8 cellular contexts compared by ENCODE assay signal in genomic region chr14:24113801-24114535, GRCh38. TPM values are rescaled to one million over a fixed set of nuclear protein-coding genes. Genes with fewer than 3 reads are reported as not detected.
DNase-seq lines count a peak whose midpoint lies in the region; ATAC-seq and TF ChIP-seq lines count a peak whose summit lies in the region.

No MANE protein-coding gene starts in this region.

- H3K9me3 ChIP-seq in SK-N-SH (no peaks in the 10 kb centered on the region), thymus (ENCODE audit: control insufficient read depth) (no peaks in the 10 kb centered on the region)

- peak overlapping the region; percentile 90 for H3K4me2 ChIP-seq in SK-N-SH

- H3K27ac Mint-ChIP-seq in activated naive CD4-positive, alpha-beta T cell treated with anti-CD3 and anti-CD28 coated beads, Interleukin-2, amount 50 U/mL, for 72 hours, result peak overlapping the region; percentile 99
- H3K27ac Mint-ChIP-seq in osteocyte (ENCODE audit: unreplicated experiment), result peak overlapping the region; percentile 99

- H3K9me2 ChIP-seq in SK-N-SH, result no peaks in the 10 kb centered on the region

- no peaks in the 10 kb centered on the region for H4K20me1 ChIP-seq in SK-N-SH (ENCODE audit: insufficient read depth)

- intact Hi-C loops in Right ventricle myocardium inferior (cut with DNase I), result loop anchor here (1.0 kb wide), 3 partner anchors 17 to 47 kb away; partner anchors contain the start of genes IRF9 and RNF31

- H3K9me3 Mint-ChIP-seq in activated naive CD4-positive, alpha-beta T cell treated with anti-CD3 and anti-CD28 coated beads, Interleukin-2, amount 50 U/mL, for 72 hours, result no peaks in the 10 kb centered on the region
- H3K9me3 Mint-ChIP-seq in osteocyte (ENCODE audit: unreplicated experiment), result no peaks in the 10 kb centered on the region

- H3K4me3 Mint-ChIP-seq in osteocyte (ENCODE audit: unreplicated experiment), result peak overlapping the region; percentile 95

- ATAC-seq in activated naive CD4-positive, alpha-beta T cell treated with anti-CD3 and anti-CD28 coated beads, Interleukin-2, amount 50 U/mL, for 72 hours, result peak; percentile 44 to 58
- ATAC-seq in Right ventricle myocardium inferior, result peak; percentile 53

- CTCF ChIA-PET in HEK293T (lab: Yijun Ruan, JAX), result interaction anchor here (0.6 to 3.9 kb wide), 6 partner anchors 20 to 323 kb away, joined by 3 to 30 read pairs (median 4); partner anchors contain the start of genes IRF9, PCK2 and RNF31
- CTCF ChIA-PET in SK-N-SH (lab: Yijun Ruan, JAX), result interaction anchor here (0.8 to 3.8 kb wide), 14 partner anchors 21 to 525 kb away, joined by 3 to 25 read pairs (median 3); partner anchors contain the start of genes CARMIL3, IPO4, IRF9 and PCK2

- peak overlapping the region; percentile 74 for H2AFZ ChIP-seq in SK-N-SH (ENCODE audit: low read depth)

- peak overlapping the region; percentile 71 to 88 for H3K4me3 ChIP-seq in SK-N-SH (ENCODE audit: low read depth in 2 of 2, low read length in 1 of 2)
- peak overlapping the region; percentile 74 for H3K4me3 ChIP-seq in thymus (ENCODE audit: low read length)

- WGBS in SK-N-SH (ENCODE audit: low lambda C conversion rate), result 1% methylated on average over 26 of the region's 42 CpGs
- under 1% methylated on average over 42 of the region's 42 CpGs for WGBS in thymus

- H3K36me3 ChIP-seq in SK-N-SH (replicated peaks in 1 of 2; ENCODE audit: control insufficient read depth in 1 of 2, insufficient read depth in 2 of 2, low read length in 1 of 2), result peaks cover 11 to 23% of the 10 kb centered on the region in 2 experiments
- peaks cover 17% of the 10 kb centered on the region for H3K36me3 ChIP-seq in thymus (ENCODE audit: control insufficient read depth, insufficient read depth)

- H3K79me2 ChIP-seq in SK-N-SH (ENCODE audit: insufficient read depth), result peaks cover 6% of the 10 kb centered on the region; the same call in 1 of the 2 replicates

- H3K4me1 ChIP-seq in SK-N-SH (ENCODE audit: control insufficient read depth in 1 of 2, insufficient read depth in 2 of 2, low read depth in 1 of 2, low read length in 1 of 2) (peaks cover 10 to 17% of the 10 kb centered on the region in 2 experiments), thymus (ENCODE audit: control insufficient read depth, insufficient read depth, low read length) (peaks cover 22% of the 10 kb centered on the region)

- TF ChIP-seq CTCF in SK-N-SH (IDR thresholded peaks at IDR 0.05) (no peak), osteocyte (IDR thresholded peaks at IDR 0.05) (no peak)

- H3K27me3 Mint-ChIP-seq in osteocyte (ENCODE audit: unreplicated experiment), result no peaks in the 10 kb centered on the region

- POLR2A ChIA-PET in HEK293T (lab: Yijun Ruan, JAX) (interaction anchor here (0.7 to 4.6 kb wide), 42 partner anchors 9 to 813 kb away, joined by 3 to 65 read pairs (median 6); partner anchors contain the start of genes CARMIL3, CHMP4A, EMC9 and IPO4), SK-N-SH (lab: Yijun Ruan, JAX) (interaction anchor here (0.8 to 3.2 kb wide), 20 partner anchors 8 to 793 kb away, joined by 3 to 28 read pairs (median 6); partner anchors contain the start of genes CARMIL3, EMC9, FITM1 and IRF9)

- H3K4me1 Mint-ChIP-seq in osteocyte (ENCODE audit: unreplicated experiment), result peaks cover 16% of the 10 kb centered on the region

- H3K9ac ChIP-seq in SK-N-SH, result peak overlapping the region; percentile 91

- DNase-seq in GDM1 (lab: John Stamatoyannopoulos, UW) (peak; percentile 83), HEK293T (ENCODE audit: extremely low spot score) (peak; percentile 72), NAMALWA (ENCODE audit: low spot score) (peak; percentile 93), SK-N-SH (peak; percentile 79), Right ventricle myocardium inferior (ENCODE audit: missing footprints) (peak; percentile 89), osteocyte (ENCODE audit: extremely low spot score, unreplicated experiment) (peak; percentile 89)
- DNase-seq in activated naive CD4-positive, alpha-beta T cell treated with anti-CD3 and anti-CD28 coated beads, Interleukin-2, amount 50 U/mL, for 72 hours (ENCODE audit: low spot score in 2 of 2), result peak; percentile 76 to 90

- H3K27me3 ChIP-seq in SK-N-SH (ENCODE audit: insufficient read depth), result no peaks in the 10 kb centered on the region
- H3K27me3 ChIP-seq in thymus (ENCODE audit: control insufficient read depth, insufficient read depth), result no peaks in the 10 kb centered on the region

- H3F3A ChIP-seq in SK-N-SH (replicated peaks; ENCODE audit: insufficient read depth), result peaks cover 11% of the 10 kb centered on the region

- TF ChIP-seq EP300 in SK-N-SH (IDR thresholded peaks at IDR 0.05; ENCODE audit: borderline replicate concordance in 1 of 2, low read depth in 1 of 2, low read length in 1 of 2), result peak in 1 of 2 experiments; percentile 31; a peak in 2 of 4 replicates

- no peak for TF ChIP-seq RAD21 in SK-N-SH (IDR thresholded peaks at IDR 0.05; ENCODE audit: low read length)

- peaks cover 23 to 40% of the 10 kb centered on the region in 2 donors for H3K36me3 Mint-ChIP-seq in activated naive CD4-positive, alpha-beta T cell treated with anti-CD3 and anti-CD28 coated beads, Interleukin-2, amount 50 U/mL, for 72 hours
- H3K36me3 Mint-ChIP-seq in osteocyte (ENCODE audit: unreplicated experiment), result peaks cover 9% of the 10 kb centered on the region

- H3K27ac ChIP-seq in SK-N-SH (ENCODE audit: low read depth in 2 of 2, low read length in 1 of 2), result peak overlapping the region; percentile 97 to 99
- peak overlapping the region; percentile 100 for H3K27ac ChIP-seq in thymus (ENCODE audit: low read depth)

TF ChIP-seq in HEK293T, 16 proteins besides CTCF, POLR2A, EP300 and RAD21:
- TF ChIP-seq ELF4 (IDR thresholded peaks at IDR 0.05), result 0 out of 2 replicates have a peak, but pooled peaks have one; percentile 6
- no peak for TF ChIP-seq SUZ12 (IDR thresholded peaks at IDR 0.05)
- TF ChIP-seq ZNF384 (IDR thresholded peaks at IDR 0.05), result no peak
- TF ChIP-seq L3MBTL2 (conservative IDR thresholded peaks at IDR 0.05), result peak; percentile 70

TF ChIP-seq in SK-N-SH, 30 proteins besides CTCF, POLR2A, EP300 and RAD21 (continues in another document):
- peak; percentile 22 for TF ChIP-seq CHD2 (IDR thresholded peaks at IDR 0.05; ENCODE audit: low read length, partially characterized antibody)

RNA-seq across cellular contexts. Expression of gene DCAF11, which starts 0.6 kb away (rescaled TPM):
- polyA plus RNA-seq in SK-N-SH (2012; rRNA removed), result 34.6 and 36.7 TPM in 2 replicates
- 22.5 and 30.9 TPM in 2 replicates for polyA plus RNA-seq in SK-N-SH (2012; cell fraction: cytosol; rRNA removed)
- polyA plus RNA-seq in SK-N-SH (2012; cell fraction: nucleus; rRNA removed), result 37.1 and 43.1 TPM in 2 replicates
- 100 to 1,000 TPM in 1 of 2 donors, 10 to 100 TPM in 1; 66.7 to 146 TPM for total RNA-seq in activated naive CD4-positive, alpha-beta T cell treated with anti-CD3 and anti-CD28 coated beads, Interleukin-2, amount 50 U/mL, for 72 hours
- 84.7 TPM for total RNA-seq in Right ventricle myocardium inferior
- 50.2 and 52.8 TPM in 2 replicates for total RNA-seq in osteocyte
- 36.6 TPM for polyA plus RNA-seq in thymus

RNA-seq across cellular contexts. Expression of gene NRL, which starts 0.8 kb away (rescaled TPM):
- polyA plus RNA-seq in SK-N-SH (2012; rRNA removed) (0.76 and 0.88 TPM in 2 replicates), thymus (4.7 TPM)
- 0.32 and 0.77 TPM in 2 replicates for polyA plus RNA-seq in SK-N-SH (2012; cell fraction: cytosol; rRNA removed)
- 0.37 and 0.59 TPM in 2 replicates for polyA plus RNA-seq in SK-N-SH (2012; cell fraction: nucleus; rRNA removed)
- total RNA-seq in activated naive CD4-positive, alpha-beta T cell treated with anti-CD3 and anti-CD28 coated beads, Interleukin-2, amount 50 U/mL, for 72 hours, result 1 to 10 TPM; 2.9 to 4.8 TPM
- total RNA-seq in Right ventricle myocardium inferior (1.8 TPM), osteocyte (1.2 and 1.9 TPM in 2 replicates)

RNA-seq across cellular contexts. Expression of gene FITM1, which starts 16.5 kb away (rescaled TPM):
- polyA plus RNA-seq in SK-N-SH (2012; rRNA removed), result 0.12 TPM in 1 of 2 replicates, not detected in the other
- polyA plus RNA-seq in SK-N-SH (2012; cell fraction: cytosol; rRNA removed), result 0.05 and 0.08 TPM in 2 replicates
- 1.1 and 1.3 TPM in 2 replicates for polyA plus RNA-seq in SK-N-SH (2012; cell fraction: nucleus; rRNA removed)
- 1 to 10 TPM in 1 of 2 donors, under 1 TPM in 1; 0.49 to 2.2 TPM for total RNA-seq in activated naive CD4-positive, alpha-beta T cell treated with anti-CD3 and anti-CD28 coated beads, Interleukin-2, amount 50 U/mL, for 72 hours
- total RNA-seq in Right ventricle myocardium inferior, result 129 TPM
- total RNA-seq in osteocyte, result 0.63 and 0.73 TPM in 2 replicates
- 3.5 TPM for polyA plus RNA-seq in thymus

RNA-seq across cellular contexts. Expression of gene PCK2, which starts 19.9 kb away (rescaled TPM):
- polyA plus RNA-seq in SK-N-SH (2012; rRNA removed), result 16.2 and 16.6 TPM in 2 replicates
- 6.7 and 10.9 TPM in 2 replicates for polyA plus RNA-seq in SK-N-SH (2012; cell fraction: cytosol; rRNA removed)
- 21.2 and 23.0 TPM in 2 replicates for polyA plus RNA-seq in SK-N-SH (2012; cell fraction: nucleus; rRNA removed)
- total RNA-seq in activated naive CD4-positive, alpha-beta T cell treated with anti-CD3 and anti-CD28 coated beads, Interleukin-2, amount 50 U/mL, for 72 hours, result 10 to 100 TPM; 40.9 to 89.2 TPM
- 4.3 TPM for total RNA-seq in Right ventricle myocardium inferior
- total RNA-seq in osteocyte, result 66.0 and 75.1 TPM in 2 replicates
- polyA plus RNA-seq in thymus, result 11.6 TPM

RNA-seq across cellular contexts. Expression of gene PSME1, which starts 22.0 kb away (rescaled TPM):
- polyA plus RNA-seq in SK-N-SH (2012; rRNA removed), result 154 and 287 TPM in 2 replicates
- 313 and 331 TPM in 2 replicates for polyA plus RNA-seq in SK-N-SH (2012; cell fraction: cytosol; rRNA removed)
- 220 and 228 TPM in 2 replicates for polyA plus RNA-seq in SK-N-SH (2012; cell fraction: nucleus; rRNA removed)
- 100 to 1,000 TPM; 355 to 401 TPM for total RNA-seq in activated naive CD4-positive, alpha-beta T cell treated with anti-CD3 and anti-CD28 coated beads, Interleukin-2, amount 50 U/mL, for 72 hours
- total RNA-seq in Right ventricle myocardium inferior, result 140 TPM
- total RNA-seq in osteocyte, result 154 and 156 TPM in 2 replicates
- 255 TPM for polyA plus RNA-seq in thymus

Comparison
In these comparisons a context has a peak if more than half of its experiments do, and no peak if none do; other contexts are left out.
1. Peak in every context shown above with its lines: DNase-seq, ATAC-seq, H3K4me3 ChIP-seq and H3K27ac ChIP-seq.
2. RNA of gene FITM1, which starts 16.5 kb away (total RNA-seq): 129 TPM in Right ventricle myocardium inferior (single experiment); 0.49 to 2.2 TPM in activated naive CD4-positive, alpha-beta T cell treated with anti-CD3 and anti-CD28 coated beads, Interleukin-2, amount 50 U/mL, for 72 hours and 0.63 to 0.73 TPM in osteocyte; every median in the first group is over 10 times any median in the second.